In genomic region chr14:101964297-101965144, GRCh38 we compare ENCODE assay signal across 8 cellular contexts. TPM values are rescaled to one million over a fixed set of nuclear protein-coding genes. Genes with fewer than 3 reads are reported as not detected.
A peak's percentile ranks its signal among the peaks of the same experiment; 100 is the strongest.
DNase-seq lines count a peak whose midpoint lies in the region; ATAC-seq lines count a peak whose summit lies in the region.

Gene DYNC1H1, plus strand, starts transcription at chr14:101964573. Its CDS starts 119 bp downstream, at chr14:101964692.

- DNase-seq in CMK (ENCODE audit: low read depth) (peak; percentile 60), HUDEP-2 (lab: John Stamatoyannopoulos, UW; ENCODE audit: unreplicated experiment in 76 of 76) (peak in 74 of 76 experiments; percentile 40 to 93 (median 80)), NOMO-1 treated with DMSO at 0.1 percent for 48 hours (lab: John Stamatoyannopoulos, UW; ENCODE audit: unreplicated experiment) (peak; percentile 86), lung microvascular endothelial cell (ENCODE audit: low read depth in 2 of 2) (peak; percentile 94 to 95)
- DNase-seq in effector CD8-positive, alpha-beta T cell (lab: John Stamatoyannopoulos, UW): peak; percentile 81
- peak; percentile 68 to 87 (median 80) for DNase-seq in stimulated activated CD4-positive, alpha-beta T cell treated with anti-CD3 and anti-CD28 coated beads, TNF-alpha, amount 100 ng/mL, for 24 hours (ENCODE audit: low read depth in 3 of 3)

- CTCF ChIA-PET in activated CD8-positive, alpha-beta memory T cell treated with anti-CD3 and anti-CD28 coated beads for 36 hours (lab: Charles Lee): interaction anchor here (0.6 to 1.4 kb wide), 3 partner anchors 27 to 355 kb away, joined by 3 read pairs; partner anchors contain the start of gene ZNF839

- peak; percentile 70 for ATAC-seq in GM21367 (IDR thresholded peaks at IDR 0.05; ENCODE audit: unreplicated experiment)

- POLR2A ChIA-PET in activated CD8-positive, alpha-beta memory T cell treated with anti-CD3 and anti-CD28 coated beads for 36 hours (lab: Charles Lee): interaction anchor here (0.6 to 2.2 kb wide), 5 partner anchors 16 to 1370 kb away, joined by 3 to 7 read pairs (median 4); no protein-coding TSS in a partner anchor

RNA-seq across cellular contexts. Expression of gene DYNC1H1, which starts in this region (rescaled TPM):
- total RNA-seq in activated CD8-positive, alpha-beta memory T cell treated with anti-CD3 and anti-CD28 coated beads for 36 hours: 100 to 1,000 TPM; 253 to 261 TPM
- 255 and 265 TPM in 2 replicates for total RNA-seq in lung microvascular endothelial cell

Comparison
In these comparisons a context has a peak if more than half of its experiments do, and no peak if none do; other contexts are left out.
1. Peak in every context shown above with its lines: DNase-seq and ATAC-seq.